Comparison of ENCODE assay signal across 18 cellular contexts in the genomic region with DNA sequence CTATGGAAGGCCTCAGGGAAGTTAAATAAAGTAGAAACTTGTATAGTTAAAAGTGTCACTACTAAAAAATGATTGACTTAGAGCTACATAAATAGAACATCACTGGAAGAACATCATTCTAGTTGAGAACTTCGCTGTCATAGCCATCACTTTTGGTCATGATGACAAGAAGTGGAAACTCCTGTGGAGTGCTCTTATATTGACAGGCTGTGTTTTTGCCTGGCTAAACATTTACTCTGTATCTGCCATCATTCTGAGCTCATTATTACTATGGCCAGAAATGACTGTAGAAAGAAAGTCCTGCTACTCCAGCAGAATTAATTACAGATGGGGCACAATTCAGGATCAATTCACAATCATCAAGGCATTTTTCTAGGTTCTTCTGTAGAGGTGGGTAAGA.
DNase-seq lines count a peak whose midpoint lies in the region; ATAC-seq lines count a peak whose summit lies in the region.
"Had no signal": no experiment of that assay in that cellular context is flagged by ENCODE, and none has a peak within 500 bp of the region (broad histone marks: within the 10 kb centered on the region; RNA-seq: fewer than 3 reads in every experiment).

No MANE protein-coding gene starts in this region.

- ATAC-seq in GM18502 (IDR thresholded peaks at IDR 0.05; ENCODE audit: poor library complexity, unreplicated experiment) (peak; percentile 48), GM19438 (IDR thresholded peaks at IDR 0.05; ENCODE audit: low read depth, unreplicated experiment) (peak; percentile 78), HG02588 (IDR thresholded peaks at IDR 0.05; ENCODE audit: unreplicated experiment) (peak; percentile 90), HG03175 (IDR thresholded peaks at IDR 0.05; ENCODE audit: unreplicated experiment) (peak; percentile 72)
- ATAC-seq: activated CD8-positive, alpha-beta T cell treated with anti-CD3 and anti-CD28 coated beads, Interleukin-2, amount 10 ng/mL, durations not matched to agents 7 days and 5 days; activated T-cell treated with anti-CD3 and anti-CD28 coated beads, Interleukin-2, amount 50 U/mL, for 72 hours; left lobe of liver had no signal

- no peak for DNase-seq in SIG-M5 treated with dmso at 0.1 percent for 504 hours (lab: John Stamatoyannopoulos, UW; ENCODE audit: unreplicated experiment)
- DNase-seq in activated CD4-positive, alpha-beta T cell treated with anti-CD3 and anti-CD28 coated beads, Interleukin-2, amount 50 U/mL, for 1 hour: no peak
- DNase-seq in kidney glomerular epithelial cell (lab: John Stamatoyannopoulos, UW): no peak
- no peak for DNase-seq in activated CD4-positive, alpha-beta T cell treated with anti-CD3 and anti-CD28 coated beads for 1 hour
- DNase-seq: activated CD8-positive, alpha-beta T cell treated with anti-CD3 and anti-CD28 coated beads, Interleukin-2, amount 10 ng/mL, durations not matched to agents 7 days and 5 days; activated T-cell treated with anti-CD3 and anti-CD28 coated beads, Interleukin-2, amount 50 U/mL, for 72 hours; dermis blood vessel endothelial cell; GDM1; MG63; NCI-H2029; NCI-H510A; stimulated activated naive CD4-positive, alpha-beta T cell; tibial artery had no signal
